Comparison of ENCODE assay signal across 21 cellular contexts in genomic region chr11:65310756-65311155, GRCh38. TPM values are rescaled to one million over a fixed set of nuclear protein-coding genes. Genes with fewer than 3 reads are reported as not detected.
DNase-seq lines count a peak whose midpoint lies in the region; TF ChIP-seq lines count a peak whose summit lies in the region.
"Had no signal": no experiment of that assay in that cellular context is flagged by ENCODE, and none has a peak within 500 bp of the region (broad histone marks: within the 10 kb centered on the region; RNA-seq: fewer than 3 reads in every experiment).

No MANE protein-coding gene starts in this region.

- no peak overlapping the region for H3K14ac ChIP-seq in H9 (ENCODE audit: insufficient read depth, low read length)

- H4K91ac ChIP-seq in H9 (ENCODE audit: insufficient read length, low read depth, low read length), result no peak overlapping the region

- no peak overlapping the region for H2BK20ac ChIP-seq in H9 (ENCODE audit: low read depth, low read length, poor library complexity, severe bottlenecking)

- H2BK5ac ChIP-seq in H9 (ENCODE audit: insufficient read length, low read length), result no peak overlapping the region

- H3K27ac ChIP-seq in stomach (peak overlapping the region in 3 of 5 donors; percentile 12 to 46 (median 45)), H9 (ENCODE audit: insufficient read length, low read depth, low read length) (no peak overlapping the region)
- H3K27ac ChIP-seq: 22Rv1, neutrophil, SJSA1 had no signal

- H3K9me3 ChIP-seq in adipocyte (ENCODE audit: control insufficient read depth, low read length) (no peaks in the 10 kb centered on the region), stomach (no peaks in the 10 kb centered on the region), H9 (ENCODE audit: control insufficient read depth, low read depth, low read length) (no peaks in the 10 kb centered on the region)
- H3K9me3 ChIP-seq: gastroesophageal sphincter, neutrophil, SJSA1, upper lobe of left lung had no signal

- peak; percentile 42 for DNase-seq in DMS 273 (lab: John Stamatoyannopoulos, UW; ENCODE audit: unreplicated experiment)
- DNase-seq in DMS 273 treated with DMSO at 0.1 percent for 48 hours (lab: John Stamatoyannopoulos, UW), result no peak
- peak; percentile 38 for DNase-seq in adipocyte (ENCODE audit: low read depth)
- peak; percentile 47 to 83 for DNase-seq in foreskin fibroblast
- no peak for DNase-seq in stomach
- DNase-seq in T-helper 1 cell, result no peak
- no peak for DNase-seq in GM19238 (ENCODE audit: insufficient read length, low spot score)
- no peak for DNase-seq in H9
- DNase-seq: activated CD4-positive, alpha-beta T cell treated with anti-CD3 and anti-CD28 coated beads, Interleukin-2, amount 10 ng/mL, durations not matched to agents 24 days and 14 days; activated naive CD4-positive, alpha-beta T cell treated with anti-CD3 and anti-CD28 coated beads, Interleukin-2, amount 50 U/mL, for 16 hours; activated T-cell treated with anti-CD3 and anti-CD28 coated beads for 4 hours; DND-41; MV-4-11; stimulated activated CD4-positive, alpha-beta T cell treated with anti-CD3 and anti-CD28 coated beads, Interleukin-4, amount 100 ng/mL, for 4 hours had no signal

- H2BK120ac ChIP-seq in H9 (ENCODE audit: low read depth, low read length, poor library complexity, severe bottlenecking), result no peak overlapping the region

- no peaks in the 10 kb centered on the region for H3K27me3 ChIP-seq in adipocyte (replicated peaks; ENCODE audit: control insufficient read depth, insufficient read depth, low read length)
- H3K27me3 ChIP-seq in stomach, result no peaks in the 10 kb centered on the region
- no peaks in the 10 kb centered on the region; the same call in 1 of the 2 replicates for H3K27me3 ChIP-seq in H9 (ENCODE audit: insufficient read depth, low read length)
- H3K27me3 ChIP-seq: gastroesophageal sphincter, SJSA1, upper lobe of left lung had no signal

- H3K4me3 ChIP-seq in adipocyte (ENCODE audit: low read length), result no peak overlapping the region
- no peak overlapping the region for H3K4me3 ChIP-seq in foreskin fibroblast (ENCODE audit: low read depth in 1 of 2, low read length in 2 of 2)
- no peak overlapping the region for H3K4me3 ChIP-seq in stomach
- H3K4me3 ChIP-seq: gastroesophageal sphincter, SJSA1, upper lobe of left lung had no signal

- no peak overlapping the region for H3K23ac ChIP-seq in H9 (ENCODE audit: insufficient read length, low read depth, low read length)

- H3K4me1 ChIP-seq in adipocyte (ENCODE audit: control insufficient read depth, insufficient read depth, low read length) (peaks cover 57% of the 10 kb centered on the region), stomach (peaks cover 55 to 86% (median 75%) of the 10 kb centered on the region in 4 donors), H9 (ENCODE audit: insufficient read depth, low read length) (no peaks in the 10 kb centered on the region)

- H2BK12ac ChIP-seq in H9 (ENCODE audit: insufficient read length, low read depth, low read length), result no peak overlapping the region

- H3K4ac ChIP-seq in H9 (ENCODE audit: low read depth, low read length), result no peak overlapping the region

- no peak overlapping the region for H3K4me3 Mint-ChIP-seq in H9
- H3K4me3 Mint-ChIP-seq: activated CD4-positive, alpha-beta T cell treated with anti-CD3 and anti-CD28 coated beads, Interleukin-2, amount 10 ng/mL, durations not matched to agents 24 days and 14 days; memory B cell had no signal

- no peak overlapping the region for H2BK15ac ChIP-seq in H9 (ENCODE audit: low read depth, low read length)

- no peaks in the 10 kb centered on the region for H3K79me1 ChIP-seq in H9 (ENCODE audit: insufficient read depth, low read depth, low read length, poor library complexity, severe bottlenecking)

- H3K36me3 Mint-ChIP-seq in H9 (ENCODE audit: insufficient read depth in 1 of 3, low read depth in 3 of 3), result no peaks in the 10 kb centered on the region; a peak in 1 of 7 replicates
- H3K36me3 Mint-ChIP-seq: memory B cell had no signal

- TF ChIP-seq CTCF in foreskin fibroblast (IDR thresholded peaks at IDR 0.05; ENCODE audit: low read depth, low read length), result no peak
- no peak for TF ChIP-seq CTCF in stomach (IDR thresholded peaks at IDR 0.05)
- TF ChIP-seq CTCF in H9 (conservative IDR thresholded peaks at IDR 0.05), result no peak

- intact Hi-C loops in stomach (cut with DNase I; ENCODE audit: low total_unique reads), result no loop called here

- WGBS in stomach, 5 donors, result 45 to 60% (median 51%) methylated on average over 4 to 5 of the region's 5 CpGs
- WGBS in H9 (ENCODE audit: extremely low coverage, insufficient read length, low lambda C conversion rate), result no CpG with 5 or more reads among the region's 5 CpGs

- H2AK5ac ChIP-seq in H9 (ENCODE audit: insufficient read length, low read length), result no peak overlapping the region

- H3K23me2 ChIP-seq in H9 (ENCODE audit: insufficient read length, low read depth, low read length, poor library complexity, severe bottlenecking), result peaks cover 11% of the 10 kb centered on the region

- no peak overlapping the region for H3K56ac ChIP-seq in H9 (ENCODE audit: insufficient read length, low read depth, low read length)

- peaks cover 55% of the 10 kb centered on the region for H3K27me3 Mint-ChIP-seq in H9 (ENCODE audit: low read depth)

- H3K9ac ChIP-seq in adipocyte (ENCODE audit: low read length), result peak overlapping the region; percentile 43
- H3K9ac ChIP-seq in H9 (ENCODE audit: extremely low read depth, insufficient read length, low read length), result no peak overlapping the region

- no peak overlapping the region for H3K27ac Mint-ChIP-seq in H9
- H3K27ac Mint-ChIP-seq: activated CD4-positive, alpha-beta T cell treated with anti-CD3 and anti-CD28 coated beads, Interleukin-2, amount 10 ng/mL, durations not matched to agents 24 days and 14 days; memory B cell had no signal

- no peak overlapping the region for H2AFZ ChIP-seq in H9 (ENCODE audit: low read length)

- H3K9me3 Mint-ChIP-seq in H9, result no peaks in the 10 kb centered on the region
- H3K9me3 Mint-ChIP-seq: activated CD4-positive, alpha-beta T cell treated with anti-CD3 and anti-CD28 coated beads, Interleukin-2, amount 10 ng/mL, durations not matched to agents 24 days and 14 days; memory B cell had no signal

- H4K5ac ChIP-seq in H9 (ENCODE audit: insufficient read length, low read depth, low read length), result no peak overlapping the region

- peaks cover 14 to 23% of the 10 kb centered on the region in 2 experiments for H3K4me1 Mint-ChIP-seq in H9

- no peak overlapping the region for H3T11ph ChIP-seq in H9 (ENCODE audit: low read length)

- no peak overlapping the region for H3K18ac ChIP-seq in H9 (ENCODE audit: insufficient read length, low read depth, low read length)

- H4K8ac ChIP-seq in H9 (replicated peaks; ENCODE audit: insufficient read length, low read depth, low read length), result no peak overlapping the region

- TF ChIP-seq EP300 in stomach (IDR thresholded peaks at IDR 0.05), result no peak

- no peaks in the 10 kb centered on the region for H3K79me2 ChIP-seq in H9 (ENCODE audit: insufficient read depth, low read length)

- H4K20me1 ChIP-seq in H9 (ENCODE audit: control insufficient read depth, insufficient read depth, insufficient read length), result no peaks in the 10 kb centered on the region

- TF ChIP-seq POLR2A in stomach (IDR thresholded peaks at IDR 0.05), result no peak

- no peaks in the 10 kb centered on the region for H3K36me3 ChIP-seq in adipocyte (ENCODE audit: control insufficient read depth, insufficient read depth, low read length, severe bottlenecking)
- H3K36me3 ChIP-seq in stomach, result no peaks in the 10 kb centered on the region
- H3K36me3 ChIP-seq: gastroesophageal sphincter, neutrophil, upper lobe of left lung had no signal

- H3K4me2 ChIP-seq in H9 (ENCODE audit: insufficient read depth, insufficient read length, low read length), result no peak overlapping the region

RNA-seq across cellular contexts. Expression of gene CDC42EP2, which starts 3.9 kb away (rescaled TPM):
- total RNA-seq in stomach (10 to 100 TPM in 2 of 5 donors, 1 to 10 TPM in 1, under 1 TPM in 1, not detected in 1; 0.89 to 18.3 (median 8.3) TPM), H9 (2021) (10.9 and 11.9 TPM in 2 replicates)
- 10 to 100 TPM; 13.8 to 22.0 (median 18.4) TPM for polyA plus RNA-seq in stomach

RNA-seq across cellular contexts. Expression of gene DPF2, which starts 22.9 kb away (rescaled TPM):
- total RNA-seq in stomach (10 to 100 TPM; 14.7 to 92.8 (median 35.1) TPM), H9 (2021) (75.3 and 81.4 TPM in 2 replicates)
- polyA plus RNA-seq in stomach, result 10 to 100 TPM; 14.9 to 22.6 (median 19.6) TPM

RNA-seq across cellular contexts. Expression of gene TIGD3, which starts 43.8 kb away (rescaled TPM):
- total RNA-seq in stomach, result 1 to 10 TPM in 1 of 5 donors, not detected in 4; 4.5 TPM
- polyA plus RNA-seq in stomach, result under 1 TPM in 2 of 3 donors, not detected in 1; 0.25 to 0.44 TPM
- total RNA-seq in H9 (2021), result 0.66 and 1.2 TPM in 2 replicates
- total RNA-seq: sciatic nerve, SJSA1 had no signal

RNA-seq across cellular contexts. Expression of gene POLA2, which starts 49.0 kb away (rescaled TPM):
- total RNA-seq in stomach (10 to 100 TPM in 2 of 5 donors, 1 to 10 TPM in 3; 1.7 to 17.0 (median 5.5) TPM), H9 (2021) (37.7 and 41.5 TPM in 2 replicates)
- 10 to 100 TPM in 2 of 3 donors, 1 to 10 TPM in 1; 8.6 to 11.2 (median 10.3) TPM for polyA plus RNA-seq in stomach

Comparison
In these comparisons a context has a peak if more than half of its experiments do, and no peak if none do; other contexts are left out.
1. DNase-seq: peak in DMS 273 (single experiment), adipocyte (single experiment) and foreskin fibroblast (2 of 2); none in DMS 273 treated with DMSO at 0.1 percent for 48 hours (single experiment), stomach (single experiment), T-helper 1 cell (0 of 5), GM19238 (single experiment) and H9 (single experiment).